ENCODE assay signal across 30 cellular contexts in the genomic region with DNA sequence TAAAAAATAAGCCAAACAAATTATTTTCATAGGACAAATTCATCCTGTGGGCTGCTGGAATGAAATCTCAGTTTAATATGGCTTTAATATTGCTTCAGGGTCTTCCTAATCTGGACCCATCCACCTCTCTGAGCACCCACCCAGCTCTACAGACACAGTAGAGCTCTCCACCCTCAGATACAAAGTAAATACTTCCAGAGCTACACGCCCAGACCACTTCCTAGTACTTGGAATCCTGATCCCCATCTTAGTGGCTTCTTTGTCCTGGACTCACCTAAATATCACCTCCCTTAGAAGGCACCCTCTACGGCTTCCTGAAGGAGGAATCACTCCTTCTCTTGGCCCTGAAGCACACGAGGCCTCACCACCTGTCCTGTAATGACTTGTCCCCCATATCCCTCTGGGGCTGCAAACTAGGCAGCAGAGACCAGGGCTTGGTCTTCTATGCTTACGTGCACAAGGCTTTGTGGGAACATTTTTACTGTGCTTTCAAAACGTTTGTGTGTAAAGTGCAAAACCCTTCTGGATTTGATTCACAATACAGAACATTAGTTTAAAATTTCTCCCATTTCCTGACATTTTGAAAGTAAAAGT. TPM values are rescaled to one million over a fixed set of nuclear protein-coding genes. Genes with fewer than 3 reads are reported as not detected.
DNase-seq lines count a peak whose midpoint lies in the region; ATAC-seq and TF ChIP-seq lines count a peak whose summit lies in the region.
"Had no signal": no experiment of that assay in that cellular context is flagged by ENCODE, and none has a peak within 500 bp of the region (broad histone marks: within the 10 kb centered on the region; RNA-seq: fewer than 3 reads in every experiment).

No MANE protein-coding gene starts in this region.

- in situ Hi-C loops in mammary epithelial cell (cut with MboI; ENCODE audit: low sequenced_read_pairs in 2 of 2) = no loop called here

- H3K4me1 ChIP-seq in mammary epithelial cell (ENCODE audit: insufficient read depth, low read length) (no peaks in the 10 kb centered on the region), breast epithelium (no peaks in the 10 kb centered on the region), RWPE2 (ENCODE audit: insufficient read depth, poor library complexity, severe bottlenecking) (no peaks in the 10 kb centered on the region)
- H3K4me1 ChIP-seq: BE2C, gastroesophageal sphincter had no signal

- H3K27ac Mint-ChIP-seq in neural crest cell (ENCODE audit: unreplicated experiment) = peak overlapping the region; percentile 28
- H3K27ac Mint-ChIP-seq in effector memory CD8-positive, alpha-beta T cell = no peak overlapping the region
- H3K27ac Mint-ChIP-seq: activated T-cell treated with anti-CD3 and anti-CD28 coated beads, Interleukin-2, amount 50 U/mL, for 24 hours had no signal

- H3K9me3 ChIP-seq in mammary epithelial cell (replicated peaks; ENCODE audit: insufficient read depth, low read length) = no peaks in the 10 kb centered on the region
- no peaks in the 10 kb centered on the region for H3K9me3 ChIP-seq in breast epithelium
- no peaks in the 10 kb centered on the region for H3K9me3 ChIP-seq in RWPE2 (ENCODE audit: severe bottlenecking)
- H3K9me3 ChIP-seq: BE2C, gastroesophageal sphincter had no signal

- H3K36me3 ChIP-seq in mammary epithelial cell (ENCODE audit: insufficient read depth, low read length) = no peaks in the 10 kb centered on the region
- H3K36me3 ChIP-seq in breast epithelium = no peaks in the 10 kb centered on the region
- no peaks in the 10 kb centered on the region for H3K36me3 ChIP-seq in RWPE2 (ENCODE audit: low read depth)
- H3K36me3 ChIP-seq: BE2C, gastroesophageal sphincter had no signal

- BruUV-seq in mammary epithelial cell (replicated peaks; lab: Mats Ljungman, UMichigan) = TSS peak; percentile 99

- peaks cover 18% of the 10 kb centered on the region for H3K4me1 Mint-ChIP-seq in neural crest cell
- peaks cover 0 to 2% of the 10 kb centered on the region in 2 donors for H3K4me1 Mint-ChIP-seq in effector memory CD8-positive, alpha-beta T cell (ENCODE audit: low read depth in 2 of 2)

- H3K9me3 Mint-ChIP-seq in neural crest cell = no peaks in the 10 kb centered on the region
- H3K9me3 Mint-ChIP-seq in effector memory CD8-positive, alpha-beta T cell = no peaks in the 10 kb centered on the region
- H3K9me3 Mint-ChIP-seq: activated T-cell treated with anti-CD3 and anti-CD28 coated beads, Interleukin-2, amount 50 U/mL, for 24 hours; nephron had no signal

- H3K27ac ChIP-seq in mammary epithelial cell (ENCODE audit: insufficient read depth, low read depth, low read length) (no peak overlapping the region), breast epithelium (no peak overlapping the region), RWPE2 (ENCODE audit: poor library complexity, severe bottlenecking) (no peak overlapping the region)
- H3K27ac ChIP-seq: gastroesophageal sphincter, hepatocyte had no signal

- TF ChIP-seq CTCF in mammary epithelial cell (conservative IDR thresholded peaks at IDR 0.05 in 1 of 2, IDR thresholded peaks at IDR 0.05 in 1 of 2; ENCODE audit: extremely low read depth in 1 of 2, insufficient read depth in 1 of 2, low read depth in 1 of 2, low read length in 2 of 2) (no peak), breast epithelium (IDR thresholded peaks at IDR 0.05) (no peak), RWPE2 (IDR thresholded peaks at IDR 0.05; ENCODE audit: poor library complexity, severe bottlenecking) (no peak), neural crest cell (conservative IDR thresholded peaks at IDR 0.05) (no peak)

- dilution Hi-C loops in mammary epithelial cell (cut with HindIII; ENCODE audit: low sequenced_read_pairs) = no loop called here

- intact Hi-C loops in mammary epithelial cell (cut with micrococcal nuclease) (no loop called here), breast epithelium (cut with DNase I; ENCODE audit: low total_unique reads) (no loop called here)

- no peaks in the 10 kb centered on the region for H3K79me2 ChIP-seq in mammary epithelial cell (ENCODE audit: insufficient read depth, low read length)
- H3K79me2 ChIP-seq: hepatocyte had no signal

- DNase-seq in mammary epithelial cell (no peak), breast epithelium (ENCODE audit: low spot score in 2 of 2) (no peak), RWPE2 (ENCODE audit: low spot score) (no peak), neural crest cell (ENCODE audit: low read depth, low spot score) (no peak), midbrain (lab: John Stamatoyannopoulos, UW) (no peak)
- DNase-seq in effector memory CD8-positive, alpha-beta T cell = no peak
- DNase-seq: activated CD4-positive, CD25-positive, alpha-beta regulatory T cell treated with anti-CD3 and anti-CD28 coated beads, Interleukin-2, amount 50 U/mL, for 72 hours; activated CD8-positive, alpha-beta memory T cell treated with anti-CD3 and anti-CD28 coated beads for 24 hours; activated naive CD4-positive, alpha-beta T cell; activated T-cell treated with anti-CD3 and anti-CD28 coated beads, Interleukin-2, amount 50 U/mL, for 24 hours; amygdala; BE2C; MV-4-11; NCI-H1436 treated with DMSO at 0.1 percent for 48 hours; NCI-H345; NCI-H69; Right ventricle myocardium superior; stimulated activated CD4-positive, alpha-beta T cell treated with anti-CD3 and anti-CD28 coated beads, Interleukin-4, amount 100 ng/mL, for 4 hours; substantia nigra; trophoblast cell had no signal

- peaks cover 4% of the 10 kb centered on the region for H3K27me3 Mint-ChIP-seq in neural crest cell (ENCODE audit: low read depth)
- no peaks in the 10 kb centered on the region for H3K27me3 Mint-ChIP-seq in effector memory CD8-positive, alpha-beta T cell
- H3K27me3 Mint-ChIP-seq: activated T-cell treated with anti-CD3 and anti-CD28 coated beads, Interleukin-2, amount 50 U/mL, for 24 hours had no signal

- no peak overlapping the region for H2AFZ ChIP-seq in mammary epithelial cell (ENCODE audit: low read depth, low read length)
- H2AFZ ChIP-seq: hepatocyte had no signal

- H3K4me3 Mint-ChIP-seq in neural crest cell = no peak overlapping the region
- H3K4me3 Mint-ChIP-seq in effector memory CD8-positive, alpha-beta T cell = no peak overlapping the region
- H3K4me3 Mint-ChIP-seq: activated T-cell treated with anti-CD3 and anti-CD28 coated beads, Interleukin-2, amount 50 U/mL, for 24 hours; nephron had no signal

- no peak overlapping the region for H3K9ac ChIP-seq in mammary epithelial cell (ENCODE audit: insufficient read depth, low read length)

- H3K27me3 ChIP-seq in mammary epithelial cell (ENCODE audit: insufficient read depth, low read length) (peaks cover 6% of the 10 kb centered on the region), breast epithelium (peaks cover 0 to 3% of the 10 kb centered on the region in 2 donors), RWPE2 (ENCODE audit: insufficient read depth, poor library complexity, severe bottlenecking) (peaks cover 43% of the 10 kb centered on the region)
- H3K27me3 ChIP-seq: BE2C, gastroesophageal sphincter, hepatocyte had no signal

- ATAC-seq in GM19467 (IDR thresholded peaks at IDR 0.05; ENCODE audit: unreplicated experiment) (peak; percentile 51), RWPE2 (ENCODE audit: low read depth) (peak; percentile 15; the same call in 1 of the 3 replicates), GM19351 (IDR thresholded peaks at IDR 0.05; ENCODE audit: unreplicated experiment) (no peak)
- ATAC-seq in effector memory CD8-positive, alpha-beta T cell (replicated peaks) = no peak
- ATAC-seq: gastroesophageal sphincter had no signal

- H3K36me3 Mint-ChIP-seq in neural crest cell (ENCODE audit: low read depth) = no peaks in the 10 kb centered on the region
- H3K36me3 Mint-ChIP-seq in effector memory CD8-positive, alpha-beta T cell (ENCODE audit: insufficient read depth) = no peaks in the 10 kb centered on the region

- WGBS in mammary epithelial cell (ENCODE audit: low coverage, missing lambda C conversion rate) = 51% methylated on average over 5 of the region's 5 CpGs

- H3K4me2 ChIP-seq in mammary epithelial cell (ENCODE audit: insufficient read depth, low read depth, low read length) = no peak overlapping the region
- H3K4me2 ChIP-seq: hepatocyte had no signal

- CTCF ChIA-PET in mammary epithelial cell (lab: Charles Lee; ENCODE audit: low non-redundant PET) = no interaction called here

- TF ChIP-seq POLR2A in breast epithelium (IDR thresholded peaks at IDR 0.05) = no peak

- H4K20me1 ChIP-seq in mammary epithelial cell (ENCODE audit: insufficient read depth, low read length) = no peaks in the 10 kb centered on the region

- H3K4me3 ChIP-seq in mammary epithelial cell (replicated peaks in 1 of 3; ENCODE audit: insufficient read depth in 1 of 3, low read depth in 2 of 3, low read length in 3 of 3) (no peak overlapping the region), breast epithelium (no peak overlapping the region), RWPE2 (ENCODE audit: severe bottlenecking) (no peak overlapping the region)
- H3K4me3 ChIP-seq: gastroesophageal sphincter, hepatocyte had no signal

RNA-seq across cellular contexts. Expression of a gene that starts 2.5 kb away (rescaled TPM):
- total RNA-seq in mammary epithelial cell (not detected), breast epithelium (not detected), neural crest cell (0.09 and 0.14 TPM in 2 replicates)
- not detected for polyA plus RNA-seq in mammary epithelial cell
- not detected for polyA minus RNA-seq in mammary epithelial cell
- total RNA-seq: bronchial epithelial cell, fibroblast of lung, gastroesophageal sphincter, hepatocyte, lung microvascular endothelial cell, osteoblast, pulmonary artery endothelial cell, Right ventricle myocardium superior had no signal
- polyA plus RNA-seq: fibroblast of lung, hepatocyte had no signal

RNA-seq across cellular contexts. Expression of a gene that starts 38.4 kb away (rescaled TPM):
- total RNA-seq in mammary epithelial cell (not detected), breast epithelium (100 to 1,000 TPM in 1 of 3 donors, 10 to 100 TPM in 2; 27.2 to 252 (median 29.3) TPM), neural crest cell (not detected in 2 replicates)
- polyA plus RNA-seq in mammary epithelial cell = not detected
- not detected for polyA minus RNA-seq in mammary epithelial cell
- total RNA-seq: bronchial epithelial cell, lung microvascular endothelial cell, osteoblast, pulmonary artery endothelial cell had no signal
- polyA plus RNA-seq: fibroblast of lung had no signal

Comparison
In these comparisons a context has a peak if more than half of its experiments do, and no peak if none do; other contexts are left out.
1. RNA of a gene that starts 38.4 kb away (total RNA-seq): 27.2 to 252 TPM in breast epithelium; not detected in mammary epithelial cell and not detected in neural crest cell; every median in the first group is over 10 times any median in the second.
2. ATAC-seq: peak in GM19467 (single experiment) and RWPE2 (single experiment); none in GM19351 (single experiment) and effector memory CD8-positive, alpha-beta T cell (single experiment).